In the genomic region with DNA sequence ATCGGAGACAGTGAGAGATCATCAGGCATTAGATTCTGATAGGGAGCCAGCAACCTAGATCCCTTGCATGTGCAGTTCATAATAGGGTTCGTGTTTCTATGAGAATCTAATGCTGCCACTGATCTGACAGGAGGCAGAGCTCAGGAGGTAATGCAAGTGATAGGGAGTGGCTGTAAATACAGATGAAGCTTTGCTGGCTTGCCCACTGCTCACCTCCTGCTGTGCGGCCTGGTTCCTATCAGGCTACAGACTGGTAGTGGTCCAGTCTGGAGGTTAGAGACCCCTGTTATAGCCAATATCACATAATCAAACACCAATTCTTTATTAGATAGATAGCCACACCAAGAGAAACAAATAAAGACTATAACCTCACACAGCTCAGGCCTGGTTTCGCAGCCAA, we compare ENCODE assay signal across 22 cellular contexts.
"Had no signal": no experiment of that assay in that cellular context is flagged by ENCODE, and none has a peak within 500 bp of the region (broad histone marks: within the 10 kb centered on the region; RNA-seq: fewer than 3 reads in every experiment).

No MANE protein-coding gene starts in this region.

- H3K27ac Mint-ChIP-seq: stimulated activated effector memory CD8-positive, alpha-beta T cell treated with anti-CD3 and anti-CD28 coated beads, Interleukin-12 subunit alpha, Interleukin-12 subunit beta, amount 100 ng/mL, for 72 hours; type B pancreatic cell had no signal

- H3K27ac ChIP-seq: dorsolateral prefrontal cortex, epithelial cell of prostate, esophagus muscularis mucosa, gastrocnemius medialis, heart right ventricle, left lung, lower lobe of right lung, right atrium auricular region, suprapubic skin, thyroid gland had no signal

- ATAC-seq: gastrocnemius medialis; heart right ventricle; left lung; lower lobe of right lung; naive thymus-derived CD4-positive, alpha-beta T cell; stimulated activated effector memory CD8-positive, alpha-beta T cell treated with anti-CD3 and anti-CD28 coated beads, Interleukin-12 subunit alpha, Interleukin-12 subunit beta, amount 100 ng/mL, for 72 hours; stimulated activated naive CD8-positive, alpha-beta T cell treated with anti-CD3 and anti-CD28 coated beads, Interleukin-15, Interleukin-2, amounts not matched to agents 100 U/mL and 50 U/mL, for 24 hours had no signal

- H3K36me3 Mint-ChIP-seq: stimulated activated effector memory CD8-positive, alpha-beta T cell treated with anti-CD3 and anti-CD28 coated beads, Interleukin-12 subunit alpha, Interleukin-12 subunit beta, amount 100 ng/mL, for 72 hours; type B pancreatic cell had no signal

- H3K27me3 ChIP-seq: dorsolateral prefrontal cortex, esophagus muscularis mucosa, gastrocnemius medialis, heart right ventricle, left lung, right atrium auricular region, suprapubic skin, thyroid gland had no signal

- H3K4me1 Mint-ChIP-seq: immature natural killer cell; stimulated activated effector memory CD8-positive, alpha-beta T cell treated with anti-CD3 and anti-CD28 coated beads, Interleukin-12 subunit alpha, Interleukin-12 subunit beta, amount 100 ng/mL, for 72 hours had no signal

- H3K36me3 ChIP-seq: left lung, thyroid gland had no signal

- H3K4me1 ChIP-seq: esophagus muscularis mucosa, gastrocnemius medialis, left lung, lower lobe of right lung, right atrium auricular region, suprapubic skin, thyroid gland had no signal

- H3K4me3 ChIP-seq: dorsolateral prefrontal cortex, esophagus muscularis mucosa, gastrocnemius medialis, heart right ventricle, left lung, lower lobe of right lung, right atrium auricular region, suprapubic skin, thyroid gland had no signal

- H3K9me3 ChIP-seq: esophagus muscularis mucosa, gastrocnemius medialis, heart right ventricle, left lung, lower lobe of right lung, right atrium auricular region, suprapubic skin, thyroid gland had no signal

- H3K4me3 Mint-ChIP-seq: immature natural killer cell; naive thymus-derived CD4-positive, alpha-beta T cell; stimulated activated effector memory CD8-positive, alpha-beta T cell treated with anti-CD3 and anti-CD28 coated beads, Interleukin-12 subunit alpha, Interleukin-12 subunit beta, amount 100 ng/mL, for 72 hours; type B pancreatic cell had no signal

- H3K27me3 Mint-ChIP-seq: naive thymus-derived CD4-positive, alpha-beta T cell; type B pancreatic cell had no signal

- H3K9me3 Mint-ChIP-seq: immature natural killer cell; naive thymus-derived CD4-positive, alpha-beta T cell; stimulated activated effector memory CD8-positive, alpha-beta T cell treated with anti-CD3 and anti-CD28 coated beads, Interleukin-12 subunit alpha, Interleukin-12 subunit beta, amount 100 ng/mL, for 72 hours; type B pancreatic cell had no signal

- DNase-seq: cerebellar nuclear complex; dorsolateral prefrontal cortex; effector CD8-positive, alpha-beta T cell; gastrocnemius medialis; heart right ventricle; immature natural killer cell; left lung; lower lobe of right lung; naive thymus-derived CD4-positive, alpha-beta T cell; posterior cingulate gyrus; small intestine; stimulated activated CD4-positive, alpha-beta T cell treated with anti-CD3 and anti-CD28 coated beads, Interleukin-12 subunit alpha, Interleukin-12 subunit beta, amount 100 ng/mL, for 4 hours; stimulated activated CD4-positive, alpha-beta T cell treated with anti-CD3 and anti-CD28 coated beads, Interleukin-2, amount 100 ng/mL, for 48 hours; stimulated activated CD8-positive, alpha-beta memory T cell treated with anti-CD3 and anti-CD28 coated beads, Interleukin-4, amount 100 ng/mL, for 48 hours; stimulated activated naive CD8-positive, alpha-beta T cell treated with anti-CD3 and anti-CD28 coated beads, Interleukin-15, Interleukin-2, amounts not matched to agents 100 U/mL and 50 U/mL, for 24 hours; thyroid gland had no signal
